Comparison of ENCODE assay signal across 11 cellular contexts in the genomic region with DNA sequence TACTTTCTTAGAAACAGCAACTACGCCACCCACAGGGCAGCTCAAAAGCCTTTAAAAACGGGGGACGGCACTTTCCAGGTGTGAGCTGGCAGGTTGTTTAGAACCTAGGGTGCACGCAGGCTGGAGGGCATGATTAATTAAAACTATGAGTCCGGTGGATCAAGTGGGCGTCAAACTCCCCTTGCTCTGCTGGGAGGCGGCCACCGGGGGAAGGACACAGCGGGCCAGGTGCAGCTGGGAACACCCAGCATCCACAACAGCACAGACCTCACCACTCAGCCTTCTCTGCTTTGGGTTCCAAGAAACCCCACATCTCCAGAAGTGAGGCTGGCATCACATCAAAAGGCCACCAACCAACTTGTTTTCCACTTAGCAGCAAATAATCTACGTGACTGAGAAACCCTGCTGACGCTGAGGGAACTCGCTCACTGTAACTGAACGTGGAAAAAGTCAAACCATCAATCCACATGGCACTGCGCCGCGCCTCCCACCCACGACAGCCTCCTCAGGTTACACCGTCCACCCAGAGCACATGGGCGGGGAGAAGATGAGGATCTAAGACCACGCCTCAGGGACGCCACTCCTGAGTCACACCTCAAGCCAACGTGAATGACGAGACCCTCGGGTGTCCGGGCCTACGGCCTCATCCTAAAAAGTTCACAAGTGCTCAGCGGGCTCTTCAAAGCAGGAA.
DNase-seq lines count a peak whose midpoint lies in the region; ATAC-seq and TF ChIP-seq lines count a peak whose summit lies in the region.
"Had no signal": no experiment of that assay in that cellular context is flagged by ENCODE, and none has a peak within 500 bp of the region (broad histone marks: within the 10 kb centered on the region; RNA-seq: fewer than 3 reads in every experiment).

No MANE protein-coding gene starts in this region.

- no peak for TF ChIP-seq EP300 in stomach (IDR thresholded peaks at IDR 0.05)

- no peak overlapping the region for H3K4me3 Mint-ChIP-seq in activated CD4-positive, alpha-beta T cell treated with anti-CD3 and anti-CD28 coated beads for 36 hours
- H3K4me3 Mint-ChIP-seq in stimulated activated naive CD8-positive, alpha-beta T cell treated with anti-CD3 and anti-CD28 coated beads, Interleukin-15, Interleukin-2, amounts not matched to agents 100 ng/mL and 50 ng/mL, for 24 hours: peak overlapping the region; percentile 32
- no peak overlapping the region for H3K4me3 Mint-ChIP-seq in natural killer cell treated with Interleukin-12 subunit alpha and Interleukin-12 subunit beta and Interleukin-15 and Interleukin-18, amount 100 ng/mL, for 72 hours

- H3K9me3 Mint-ChIP-seq in activated CD4-positive, alpha-beta T cell treated with anti-CD3 and anti-CD28 coated beads for 36 hours (ENCODE audit: low read depth): peaks cover 2% of the 10 kb centered on the region
- H3K9me3 Mint-ChIP-seq in stimulated activated naive CD8-positive, alpha-beta T cell treated with anti-CD3 and anti-CD28 coated beads, Interleukin-15, Interleukin-2, amounts not matched to agents 100 ng/mL and 50 ng/mL, for 24 hours: peaks cover 7% of the 10 kb centered on the region
- peaks cover 6% of the 10 kb centered on the region for H3K9me3 Mint-ChIP-seq in natural killer cell treated with Interleukin-12 subunit alpha and Interleukin-12 subunit beta and Interleukin-15 and Interleukin-18, amount 100 ng/mL, for 72 hours

- peak; percentile 75 for DNase-seq in activated CD4-positive, alpha-beta T cell treated with anti-CD3 and anti-CD28 coated beads for 36 hours
- no peak for DNase-seq in activated CD4-positive, alpha-beta T cell treated with anti-CD3 and anti-CD28 coated beads for 1 hour
- DNase-seq in activated T-cell treated with anti-CD3 and anti-CD28 coated beads, Interleukin-2, amount 50 U/mL, for 1 hour: peak; percentile 33
- peak; percentile 66 to 73 for DNase-seq in left lung
- DNase-seq in natural killer cell treated with Interleukin-12 subunit alpha and Interleukin-12 subunit beta and Interleukin-15 and Interleukin-18, amount 100 ng/mL, for 72 hours (ENCODE audit: low spot score): no peak
- DNase-seq in stomach: no peak
- DNase-seq: effector CD4-positive, alpha-beta T cell; mammary epithelial cell; NCI-H1930 had no signal

- ATAC-seq in activated CD4-positive, alpha-beta T cell treated with anti-CD3 and anti-CD28 coated beads for 36 hours: peak; percentile 59
- ATAC-seq in left lung (peak; percentile 80), GM18870 (IDR thresholded peaks at IDR 0.05; ENCODE audit: unreplicated experiment) (no peak)
- ATAC-seq in natural killer cell treated with Interleukin-12 subunit alpha and Interleukin-12 subunit beta and Interleukin-15 and Interleukin-18, amount 100 ng/mL, for 72 hours: no peak

- no peaks in the 10 kb centered on the region for H3K27me3 Mint-ChIP-seq in activated CD4-positive, alpha-beta T cell treated with anti-CD3 and anti-CD28 coated beads for 36 hours
- H3K27me3 Mint-ChIP-seq in stimulated activated naive CD8-positive, alpha-beta T cell treated with anti-CD3 and anti-CD28 coated beads, Interleukin-15, Interleukin-2, amounts not matched to agents 100 ng/mL and 50 ng/mL, for 24 hours: no peaks in the 10 kb centered on the region
- H3K27me3 Mint-ChIP-seq in natural killer cell treated with Interleukin-12 subunit alpha and Interleukin-12 subunit beta and Interleukin-15 and Interleukin-18, amount 100 ng/mL, for 72 hours: no peaks in the 10 kb centered on the region

- intact Hi-C loops in activated CD4-positive, alpha-beta T cell treated with anti-CD3 and anti-CD28 coated beads for 36 hours (cut with DNase I, micrococcal nuclease): loop anchor here (5.0 to 10.0 kb wide), 7 partner anchors 118 to 1382 kb away; partner anchors contain the start of genes TSHZ1 (in 1 of the 2), ZNF236 (in 1 of the 2) and ZNF516 (in 1 of the 2)
- intact Hi-C loops in left lung (cut with DNase I): no loop called here
- intact Hi-C loops in stomach (cut with DNase I; ENCODE audit: low total_unique reads): no loop called here

- H3K9me3 ChIP-seq in left lung (no peaks in the 10 kb centered on the region), stomach (no peaks in the 10 kb centered on the region)

- H3K36me3 ChIP-seq in left lung: peaks cover 0 to 33% of the 10 kb centered on the region in 2 donors
- H3K36me3 ChIP-seq in stomach: peaks cover 18 to 38% (median 31%) of the 10 kb centered on the region in 4 donors

- peaks cover 50% of the 10 kb centered on the region for H3K4me1 Mint-ChIP-seq in activated CD4-positive, alpha-beta T cell treated with anti-CD3 and anti-CD28 coated beads for 36 hours
- H3K4me1 Mint-ChIP-seq in stimulated activated naive CD8-positive, alpha-beta T cell treated with anti-CD3 and anti-CD28 coated beads, Interleukin-15, Interleukin-2, amounts not matched to agents 100 ng/mL and 50 ng/mL, for 24 hours (ENCODE audit: low read depth): peaks cover 56% of the 10 kb centered on the region
- H3K4me1 Mint-ChIP-seq in natural killer cell treated with Interleukin-12 subunit alpha and Interleukin-12 subunit beta and Interleukin-15 and Interleukin-18, amount 100 ng/mL, for 72 hours (ENCODE audit: low read depth in 2 of 2): peaks cover 37 to 43% of the 10 kb centered on the region in 2 donors

- H3K4me1 ChIP-seq in left lung (peaks cover 0 to 32% of the 10 kb centered on the region in 2 donors), stomach (peaks cover 8 to 32% (median 20%) of the 10 kb centered on the region in 4 donors)

- peaks cover 11% of the 10 kb centered on the region for H3K36me3 Mint-ChIP-seq in activated CD4-positive, alpha-beta T cell treated with anti-CD3 and anti-CD28 coated beads for 36 hours (ENCODE audit: low read depth)
- peaks cover 27% of the 10 kb centered on the region for H3K36me3 Mint-ChIP-seq in stimulated activated naive CD8-positive, alpha-beta T cell treated with anti-CD3 and anti-CD28 coated beads, Interleukin-15, Interleukin-2, amounts not matched to agents 100 ng/mL and 50 ng/mL, for 24 hours (ENCODE audit: low read depth)
- peaks cover 5% of the 10 kb centered on the region for H3K36me3 Mint-ChIP-seq in natural killer cell treated with Interleukin-12 subunit alpha and Interleukin-12 subunit beta and Interleukin-15 and Interleukin-18, amount 100 ng/mL, for 72 hours

- H3K27ac ChIP-seq in left lung (peak overlapping the region; percentile 36), stomach (peak overlapping the region in 1 of 5 donors; percentile 37)

- no peak for TF ChIP-seq POLR2A in stomach (IDR thresholded peaks at IDR 0.05)

- POLR2A ChIA-PET in activated CD4-positive, alpha-beta T cell treated with anti-CD3 and anti-CD28 coated beads for 36 hours (lab: Charles Lee): no interaction called here

- peak overlapping the region; percentile 72 for H3K27ac Mint-ChIP-seq in activated CD4-positive, alpha-beta T cell treated with anti-CD3 and anti-CD28 coated beads for 36 hours
- H3K27ac Mint-ChIP-seq in stimulated activated naive CD8-positive, alpha-beta T cell treated with anti-CD3 and anti-CD28 coated beads, Interleukin-15, Interleukin-2, amounts not matched to agents 100 ng/mL and 50 ng/mL, for 24 hours: peak overlapping the region; percentile 94
- peak overlapping the region in 1 of 2 donors; percentile 57 for H3K27ac Mint-ChIP-seq in natural killer cell treated with Interleukin-12 subunit alpha and Interleukin-12 subunit beta and Interleukin-15 and Interleukin-18, amount 100 ng/mL, for 72 hours

- CTCF ChIA-PET in activated CD4-positive, alpha-beta T cell treated with anti-CD3 and anti-CD28 coated beads for 36 hours (lab: Charles Lee): interaction anchor here (0.6 to 1.0 kb wide), 3 partner anchors 63 to 697 kb away, joined by 3 read pairs; no protein-coding TSS in a partner anchor

- TF ChIP-seq CTCF in left lung (IDR thresholded peaks at IDR 0.05) (no peak), stomach (IDR thresholded peaks at IDR 0.05) (no peak)

- no peaks in the 10 kb centered on the region for H3K27me3 ChIP-seq in left lung
- no peaks in the 10 kb centered on the region for H3K27me3 ChIP-seq in stomach

- H3K4me3 ChIP-seq in left lung (no peak overlapping the region), stomach (no peak overlapping the region)

- 66 to 80% (median 71%) methylated on average over 27 of the region's 27 CpGs for WGBS in stomach, 5 donors

Comparison
In these comparisons a context has a peak if more than half of its experiments do, and no peak if none do; other contexts are left out.
1. DNase-seq: peak in activated CD4-positive, alpha-beta T cell treated with anti-CD3 and anti-CD28 coated beads for 36 hours (single experiment), activated T-cell treated with anti-CD3 and anti-CD28 coated beads, Interleukin-2, amount 50 U/mL, for 1 hour (single experiment) and left lung (2 of 2); none in activated CD4-positive, alpha-beta T cell treated with anti-CD3 and anti-CD28 coated beads for 1 hour (single experiment), natural killer cell treated with Interleukin-12 subunit alpha and Interleukin-12 subunit beta and Interleukin-15 and Interleukin-18, amount 100 ng/mL, for 72 hours (single experiment) and stomach (single experiment).
2. ATAC-seq: peak in activated CD4-positive, alpha-beta T cell treated with anti-CD3 and anti-CD28 coated beads for 36 hours (single experiment) and left lung (single experiment); none in natural killer cell treated with Interleukin-12 subunit alpha and Interleukin-12 subunit beta and Interleukin-15 and Interleukin-18, amount 100 ng/mL, for 72 hours (0 of 2) and GM18870 (single experiment).
3. intact Hi-C loops: an anchor here in activated CD4-positive, alpha-beta T cell treated with anti-CD3 and anti-CD28 coated beads for 36 hours (5.0 to 10.0 kb wide); none called in left lung and stomach.